1 cellular context compared by ENCODE assay signal in the genomic region with DNA sequence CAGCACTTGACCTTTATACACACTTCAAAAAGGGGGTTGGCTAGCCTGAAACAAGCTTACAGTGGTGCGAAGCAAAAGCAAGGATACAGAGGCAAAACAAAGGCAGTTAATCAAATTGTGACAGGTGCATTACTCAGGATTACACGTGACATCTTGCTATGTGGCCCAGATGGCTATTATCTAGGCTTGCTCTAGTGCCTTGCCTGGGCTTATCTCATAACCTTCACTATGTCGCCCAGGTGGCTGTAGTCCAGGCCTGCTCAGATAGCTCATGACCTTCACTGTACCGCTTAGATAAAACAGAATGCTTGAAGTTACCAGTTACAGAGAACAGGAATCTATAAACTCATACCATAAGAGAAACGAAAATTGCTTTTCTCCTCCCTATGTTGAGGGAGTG.
TF ChIP-seq lines count a peak whose summit lies in the region.

No MANE protein-coding gene starts in this region.

TF ChIP-seq in H1, 55 proteins besides CTCF, POLR2A, EP300 and RAD21 (continued from another document):
- TF ChIP-seq, protein P1, sequence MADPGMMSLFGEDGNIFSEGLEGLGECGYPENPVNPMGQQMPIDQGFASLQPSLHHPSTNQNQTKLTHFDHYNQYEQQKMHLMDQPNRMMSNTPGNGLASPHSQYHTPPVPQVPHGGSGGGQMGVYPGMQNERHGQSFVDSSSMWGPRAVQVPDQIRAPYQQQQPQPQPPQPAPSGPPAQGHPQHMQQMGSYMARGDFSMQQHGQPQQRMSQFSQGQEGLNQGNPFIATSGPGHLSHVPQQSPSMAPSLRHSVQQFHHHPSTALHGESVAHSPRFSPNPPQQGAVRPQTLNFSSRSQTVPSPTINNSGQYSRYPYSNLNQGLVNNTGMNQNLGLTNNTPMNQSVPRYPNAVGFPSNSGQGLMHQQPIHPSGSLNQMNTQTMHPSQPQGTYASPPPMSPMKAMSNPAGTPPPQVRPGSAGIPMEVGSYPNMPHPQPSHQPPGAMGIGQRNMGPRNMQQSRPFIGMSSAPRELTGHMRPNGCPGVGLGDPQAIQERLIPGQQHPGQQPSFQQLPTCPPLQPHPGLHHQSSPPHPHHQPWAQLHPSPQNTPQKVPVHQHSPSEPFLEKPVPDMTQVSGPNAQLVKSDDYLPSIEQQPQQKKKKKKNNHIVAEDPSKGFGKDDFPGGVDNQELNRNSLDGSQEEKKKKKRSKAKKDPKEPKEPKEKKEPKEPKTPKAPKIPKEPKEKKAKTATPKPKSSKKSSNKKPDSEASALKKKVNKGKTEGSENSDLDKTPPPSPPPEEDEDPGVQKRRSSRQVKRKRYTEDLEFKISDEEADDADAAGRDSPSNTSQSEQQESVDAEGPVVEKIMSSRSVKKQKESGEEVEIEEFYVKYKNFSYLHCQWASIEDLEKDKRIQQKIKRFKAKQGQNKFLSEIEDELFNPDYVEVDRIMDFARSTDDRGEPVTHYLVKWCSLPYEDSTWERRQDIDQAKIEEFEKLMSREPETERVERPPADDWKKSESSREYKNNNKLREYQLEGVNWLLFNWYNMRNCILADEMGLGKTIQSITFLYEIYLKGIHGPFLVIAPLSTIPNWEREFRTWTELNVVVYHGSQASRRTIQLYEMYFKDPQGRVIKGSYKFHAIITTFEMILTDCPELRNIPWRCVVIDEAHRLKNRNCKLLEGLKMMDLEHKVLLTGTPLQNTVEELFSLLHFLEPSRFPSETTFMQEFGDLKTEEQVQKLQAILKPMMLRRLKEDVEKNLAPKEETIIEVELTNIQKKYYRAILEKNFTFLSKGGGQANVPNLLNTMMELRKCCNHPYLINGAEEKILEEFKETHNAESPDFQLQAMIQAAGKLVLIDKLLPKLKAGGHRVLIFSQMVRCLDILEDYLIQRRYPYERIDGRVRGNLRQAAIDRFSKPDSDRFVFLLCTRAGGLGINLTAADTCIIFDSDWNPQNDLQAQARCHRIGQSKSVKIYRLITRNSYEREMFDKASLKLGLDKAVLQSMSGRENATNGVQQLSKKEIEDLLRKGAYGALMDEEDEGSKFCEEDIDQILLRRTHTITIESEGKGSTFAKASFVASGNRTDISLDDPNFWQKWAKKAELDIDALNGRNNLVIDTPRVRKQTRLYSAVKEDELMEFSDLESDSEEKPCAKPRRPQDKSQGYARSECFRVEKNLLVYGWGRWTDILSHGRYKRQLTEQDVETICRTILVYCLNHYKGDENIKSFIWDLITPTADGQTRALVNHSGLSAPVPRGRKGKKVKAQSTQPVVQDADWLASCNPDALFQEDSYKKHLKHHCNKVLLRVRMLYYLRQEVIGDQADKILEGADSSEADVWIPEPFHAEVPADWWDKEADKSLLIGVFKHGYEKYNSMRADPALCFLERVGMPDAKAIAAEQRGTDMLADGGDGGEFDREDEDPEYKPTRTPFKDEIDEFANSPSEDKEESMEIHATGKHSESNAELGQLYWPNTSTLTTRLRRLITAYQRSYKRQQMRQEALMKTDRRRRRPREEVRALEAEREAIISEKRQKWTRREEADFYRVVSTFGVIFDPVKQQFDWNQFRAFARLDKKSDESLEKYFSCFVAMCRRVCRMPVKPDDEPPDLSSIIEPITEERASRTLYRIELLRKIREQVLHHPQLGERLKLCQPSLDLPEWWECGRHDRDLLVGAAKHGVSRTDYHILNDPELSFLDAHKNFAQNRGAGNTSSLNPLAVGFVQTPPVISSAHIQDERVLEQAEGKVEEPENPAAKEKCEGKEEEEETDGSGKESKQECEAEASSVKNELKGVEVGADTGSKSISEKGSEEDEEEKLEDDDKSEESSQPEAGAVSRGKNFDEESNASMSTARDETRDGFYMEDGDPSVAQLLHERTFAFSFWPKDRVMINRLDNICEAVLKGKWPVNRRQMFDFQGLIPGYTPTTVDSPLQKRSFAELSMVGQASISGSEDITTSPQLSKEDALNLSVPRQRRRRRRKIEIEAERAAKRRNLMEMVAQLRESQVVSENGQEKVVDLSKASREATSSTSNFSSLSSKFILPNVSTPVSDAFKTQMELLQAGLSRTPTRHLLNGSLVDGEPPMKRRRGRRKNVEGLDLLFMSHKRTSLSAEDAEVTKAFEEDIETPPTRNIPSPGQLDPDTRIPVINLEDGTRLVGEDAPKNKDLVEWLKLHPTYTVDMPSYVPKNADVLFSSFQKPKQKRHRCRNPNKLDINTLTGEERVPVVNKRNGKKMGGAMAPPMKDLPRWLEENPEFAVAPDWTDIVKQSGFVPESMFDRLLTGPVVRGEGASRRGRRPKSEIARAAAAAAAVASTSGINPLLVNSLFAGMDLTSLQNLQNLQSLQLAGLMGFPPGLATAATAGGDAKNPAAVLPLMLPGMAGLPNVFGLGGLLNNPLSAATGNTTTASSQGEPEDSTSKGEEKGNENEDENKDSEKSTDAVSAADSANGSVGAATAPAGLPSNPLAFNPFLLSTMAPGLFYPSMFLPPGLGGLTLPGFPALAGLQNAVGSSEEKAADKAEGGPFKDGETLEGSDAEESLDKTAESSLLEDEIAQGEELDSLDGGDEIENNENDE (IDR thresholded peaks at IDR 0.05; ENCODE audit: insufficient replicate concordance, low read length): no peak
- TF ChIP-seq KDM5A (IDR thresholded peaks at IDR 0.05; ENCODE audit: low read length): no peak
- no peak for TF ChIP-seq CBX8 (IDR thresholded peaks at IDR 0.05; ENCODE audit: borderline replicate concordance, low read depth, low read length)
- no peak for TF ChIP-seq SIX5 (IDR thresholded peaks at IDR 0.05; ENCODE audit: low read depth, low read length)
- no peak for TF ChIP-seq EGR1 (IDR thresholded peaks at IDR 0.05; ENCODE audit: borderline replicate concordance, low read depth, low read length)
- TF ChIP-seq CREB1 (IDR thresholded peaks at IDR 0.05): no peak
- no peak for TF ChIP-seq YY1 (IDR thresholded peaks at IDR 0.05; ENCODE audit: low read depth, low read length)
- no peak for TF ChIP-seq ASH2L (IDR thresholded peaks at IDR 0.05; ENCODE audit: low read length)
- TF ChIP-seq GABPA (IDR thresholded peaks at IDR 0.05; ENCODE audit: borderline replicate concordance, insufficient read depth, low read length): no peak
- TF ChIP-seq KDM4A (IDR thresholded peaks at IDR 0.05; ENCODE audit: low read depth, low read length, severe bottlenecking): no peak
TF ChIP-seq in H1: peak in this region for 0.
